ENCODE assay signal across 8 cellular contexts in genomic region chr16:88941051-88941932, GRCh38. TPM values are rescaled to one million over a fixed set of nuclear protein-coding genes. Genes with fewer than 3 reads are reported as not detected.
DNase-seq lines count a peak whose midpoint lies in the region; ATAC-seq lines count a peak whose summit lies in the region.

No MANE protein-coding gene starts in this region.

- H3K36me3 ChIP-seq in KOPT-K1 (ENCODE audit: insufficient read depth, low read length) = peaks cover 27% of the 10 kb centered on the region
- H3K36me3 ChIP-seq in subcutaneous abdominal adipose tissue (ENCODE audit: control insufficient read depth in 5 of 5, insufficient read depth in 5 of 5, low read length in 5 of 5) = peaks cover 0 to 7% (median 0%) of the 10 kb centered on the region in 5 donors

- H3K4me1 Mint-ChIP-seq in activated CD4-positive, alpha-beta T cell treated with anti-CD3 and anti-CD28 coated beads, Interleukin-2, amount 10 ng/mL, durations not matched to agents 24 days and 14 days = no peaks in the 10 kb centered on the region

- no peaks in the 10 kb centered on the region for H3K9me3 Mint-ChIP-seq in activated CD4-positive, alpha-beta T cell treated with anti-CD3 and anti-CD28 coated beads, Interleukin-2, amount 10 ng/mL, durations not matched to agents 24 days and 14 days

- H3K9me3 ChIP-seq in KOPT-K1 (ENCODE audit: insufficient read depth, low read length, poor library complexity, severe bottlenecking) = no peaks in the 10 kb centered on the region
- H3K9me3 ChIP-seq in subcutaneous abdominal adipose tissue (ENCODE audit: control insufficient read depth in 5 of 5, low read length in 5 of 5) = no peaks in the 10 kb centered on the region

- H3K27me3 ChIP-seq in subcutaneous abdominal adipose tissue (ENCODE audit: control insufficient read depth in 5 of 5, insufficient read depth in 4 of 5, low read length in 5 of 5) = peaks cover 10 to 38% (median 23%) of the 10 kb centered on the region in 5 donors

- peak; percentile 26 for ATAC-seq in left ventricle myocardium superior
- no peak for ATAC-seq in esophagus mucosa

- DNase-seq in activated T-cell treated with anti-CD3 and anti-CD28 coated beads, Interleukin-2, amount 50 U/mL, for 1 hour = peak; percentile 44
- no peak for DNase-seq in activated T-cell treated with anti-CD3 and anti-CD28 coated beads for 4 hours
- DNase-seq in left ventricle myocardium superior = peak; percentile 73
- DNase-seq in activated CD4-positive, alpha-beta T cell treated with anti-CD3 and anti-CD28 coated beads, Interleukin-2, amount 10 ng/mL, durations not matched to agents 24 days and 14 days = no peak
- no peak for DNase-seq in AG08396 (ENCODE audit: low spot score)

- no peak overlapping the region for H3K4me3 Mint-ChIP-seq in activated CD4-positive, alpha-beta T cell treated with anti-CD3 and anti-CD28 coated beads, Interleukin-2, amount 10 ng/mL, durations not matched to agents 24 days and 14 days

- peak overlapping the region in 4 of 5 donors; percentile 30 to 73 (median 65) for H3K4me3 ChIP-seq in subcutaneous abdominal adipose tissue (ENCODE audit: low read depth in 1 of 5, low read length in 5 of 5)

- no peak overlapping the region for H3K27ac Mint-ChIP-seq in activated CD4-positive, alpha-beta T cell treated with anti-CD3 and anti-CD28 coated beads, Interleukin-2, amount 10 ng/mL, durations not matched to agents 24 days and 14 days

- H3K36me3 Mint-ChIP-seq in activated CD4-positive, alpha-beta T cell treated with anti-CD3 and anti-CD28 coated beads, Interleukin-2, amount 10 ng/mL, durations not matched to agents 24 days and 14 days (ENCODE audit: low read depth) = no peaks in the 10 kb centered on the region

- H3K27me3 Mint-ChIP-seq in activated CD4-positive, alpha-beta T cell treated with anti-CD3 and anti-CD28 coated beads, Interleukin-2, amount 10 ng/mL, durations not matched to agents 24 days and 14 days = peaks cover 46% of the 10 kb centered on the region

- no peak overlapping the region for H3K9ac ChIP-seq in subcutaneous abdominal adipose tissue (ENCODE audit: low read length in 5 of 5)

- peak overlapping the region; percentile 86 for H3K27ac ChIP-seq in KOPT-K1 (ENCODE audit: low read depth, low read length, poor library complexity, severe bottlenecking)
- H3K27ac ChIP-seq in subcutaneous abdominal adipose tissue (ENCODE audit: low read depth, low read length) = no peak overlapping the region

- H3K4me1 ChIP-seq in subcutaneous abdominal adipose tissue (ENCODE audit: control insufficient read depth in 5 of 5, insufficient read depth in 5 of 5, low read length in 5 of 5) = peaks cover 5 to 56% (median 49%) of the 10 kb centered on the region in 5 donors

- intact Hi-C loops in left ventricle myocardium superior (cut with micrococcal nuclease) = no loop called here
- intact Hi-C loops in activated CD4-positive, alpha-beta T cell treated with anti-CD3 and anti-CD28 coated beads, Interleukin-2, amount 10 ng/mL, durations not matched to agents 24 days and 14 days (cut with micrococcal nuclease) = loop anchor here (10.0 kb wide), 1 partner anchor 154 kb away; the partner anchor contains the start of gene ACSF3

RNA-seq across cellular contexts. Expression of gene CBFA2T3, which starts 35.7 kb away (rescaled TPM):
- total RNA-seq in left ventricle myocardium superior (11.5 TPM), esophagus mucosa (1.1 TPM)
- not detected in 2 replicates for total RNA-seq in activated CD4-positive, alpha-beta T cell treated with anti-CD3 and anti-CD28 coated beads, Interleukin-2, amount 10 ng/mL, durations not matched to agents 24 days and 14 days

Comparison
In these comparisons a context has a peak if more than half of its experiments do, and no peak if none do; other contexts are left out.
1. DNase-seq: peak in activated T-cell treated with anti-CD3 and anti-CD28 coated beads, Interleukin-2, amount 50 U/mL, for 1 hour (single experiment) and left ventricle myocardium superior (single experiment); none in activated T-cell treated with anti-CD3 and anti-CD28 coated beads for 4 hours (single experiment), activated CD4-positive, alpha-beta T cell treated with anti-CD3 and anti-CD28 coated beads, Interleukin-2, amount 10 ng/mL, durations not matched to agents 24 days and 14 days (single experiment) and AG08396 (single experiment).